Comparison of ENCODE assay signal across 15 cellular contexts in genomic region chr1:16015960-16016901, GRCh38. TPM values are rescaled to one million over a fixed set of nuclear protein-coding genes. Genes with fewer than 3 reads are reported as not detected.
A peak's percentile ranks its signal among the peaks of the same experiment; 100 is the strongest.
DNase-seq lines count a peak whose midpoint lies in the region; ATAC-seq and TF ChIP-seq lines count a peak whose summit lies in the region.
"Had no signal": no experiment of that assay in that cellular context is flagged by ENCODE, and none has a peak within 500 bp of the region (broad histone marks: within the 10 kb centered on the region; RNA-seq: fewer than 3 reads in every experiment).

No MANE protein-coding gene starts in this region.

- H3K79me2 ChIP-seq in PC-9 (ENCODE audit: low read depth) = no peaks in the 10 kb centered on the region

- H3K27me3 ChIP-seq in RWPE2 (ENCODE audit: insufficient read depth, poor library complexity, severe bottlenecking) (no peaks in the 10 kb centered on the region), heart left ventricle (peaks cover 0 to 5% (median 0%) of the 10 kb centered on the region in 9 donors), sigmoid colon (no peaks in the 10 kb centered on the region), PC-9 (ENCODE audit: insufficient read depth, low read depth) (no peaks in the 10 kb centered on the region)

- H3K27ac ChIP-seq in RWPE2 (ENCODE audit: poor library complexity, severe bottlenecking) (no peak overlapping the region), heart left ventricle (peak overlapping the region; percentile 88 to 99 (median 97)), sigmoid colon (peak overlapping the region; percentile 92 to 94 (median 94)), PC-9 (no peak overlapping the region)

- no TSS peak for BruUV-seq in PC-9 (replicated peaks; lab: Mats Ljungman, UMichigan)

- H3K9me3 ChIP-seq in RWPE2 (ENCODE audit: severe bottlenecking) (peaks cover 3% of the 10 kb centered on the region), heart left ventricle (no peaks in the 10 kb centered on the region), sigmoid colon (no peaks in the 10 kb centered on the region), PC-9 (ENCODE audit: insufficient read depth, low read depth) (no peaks in the 10 kb centered on the region)

- H3K4me1 ChIP-seq in RWPE2 (ENCODE audit: insufficient read depth, poor library complexity, severe bottlenecking) (peaks cover 6% of the 10 kb centered on the region), heart left ventricle (peaks cover 0 to 67% (median 38%) of the 10 kb centered on the region in 12 donors), sigmoid colon (peaks cover 3 to 85% (median 74%) of the 10 kb centered on the region in 4 donors), PC-9 (replicated peaks; ENCODE audit: insufficient read depth) (peaks cover 5% of the 10 kb centered on the region; the same call in 1 of the 2 replicates)

- no peak overlapping the region for H2AFZ ChIP-seq in PC-9

- POLR2A ChIA-PET in PC-9 (lab: Charles Lee; ENCODE audit: unreplicated experiment) = no interaction called here

- peaks cover 10% of the 10 kb centered on the region; the same call in 1 of the 2 replicates for H3F3A ChIP-seq in PC-9 (ENCODE audit: insufficient read depth, low read depth)

- H3K36me3 ChIP-seq in RWPE2 (ENCODE audit: low read depth) = no peaks in the 10 kb centered on the region
- H3K36me3 ChIP-seq in heart left ventricle = peaks cover 0 to 10% (median 0%) of the 10 kb centered on the region in 9 donors
- no peaks in the 10 kb centered on the region for H3K36me3 ChIP-seq in sigmoid colon
- no peaks in the 10 kb centered on the region for H3K36me3 ChIP-seq in PC-9 (ENCODE audit: low read depth)

- ATAC-seq in RWPE2 (ENCODE audit: low read depth) (peak; percentile 13; the same call in 1 of the 3 replicates), heart left ventricle (peak in 1 of 4 donors; percentile 2), GM21447 (IDR thresholded peaks at IDR 0.05; ENCODE audit: unreplicated experiment) (no peak)
- ATAC-seq: natural killer cell treated with Interleukin-12 subunit alpha and Interleukin-12 subunit beta and Interleukin-15 and Interleukin-18, amount 100 ng/mL, for 72 hours had no signal

- no peaks in the 10 kb centered on the region for H4K20me1 ChIP-seq in PC-9 (ENCODE audit: insufficient read depth)

- no peak overlapping the region for H3K4me2 ChIP-seq in PC-9

- intact Hi-C loops in heart left ventricle (cut with DNase I) = no loop called here
- intact Hi-C loops in sigmoid colon (cut with DNase I) = no loop called here
- intact Hi-C loops in PC-9 (cut with micrococcal nuclease; ENCODE audit: unreplicated experiment) = no loop called here

- TF ChIP-seq CTCF in AG10803 (conservative IDR thresholded peaks at IDR 0.05; ENCODE audit: low read length) (no peak), RWPE2 (IDR thresholded peaks at IDR 0.05; ENCODE audit: poor library complexity, severe bottlenecking) (no peak), heart left ventricle (IDR thresholded peaks at IDR 0.05) (no peak), sigmoid colon (IDR thresholded peaks at IDR 0.05) (no peak), PC-9 (conservative IDR thresholded peaks at IDR 0.05) (no peak)

- TF ChIP-seq POLR2A in heart left ventricle (IDR thresholded peaks at IDR 0.05) (peak in 1 of 2 donors; percentile 31), sigmoid colon (IDR thresholded peaks at IDR 0.05) (no peak)

- CTCF ChIA-PET in PC-9 (lab: Charles Lee) = interaction anchor here (0.7 kb wide), 1 partner anchor 32 kb away, joined by 3 read pairs; no protein-coding TSS in a partner anchor

- H3K9me2 ChIP-seq in PC-9 (ENCODE audit: insufficient read depth) = no peaks in the 10 kb centered on the region

- DNase-seq in AG10803 (ENCODE audit: low read depth) = no peak
- DNase-seq in RWPE2 (ENCODE audit: low spot score) = no peak
- DNase-seq in heart left ventricle = peak in 4 of 5 donors; percentile 45 to 76 (median 61)
- DNase-seq in sigmoid colon = peak; percentile 93
- DNase-seq in PC-9 = no peak
- no peak for DNase-seq in SIG-M5 treated with dmso at 0.1 percent for 504 hours (lab: John Stamatoyannopoulos, UW; ENCODE audit: unreplicated experiment)
- no peak for DNase-seq in GDM1 (lab: John Stamatoyannopoulos, UW)
- DNase-seq: activated T-cell treated with anti-CD3 and anti-CD28 coated beads, Interleukin-2, amount 50 U/mL, for 1 hour; DMS153; foreskin melanocyte; MM.1S had no signal

- TF ChIP-seq EP300 in sigmoid colon (IDR thresholded peaks at IDR 0.05) = peak; percentile 66 to 96 (median 89)

- 42 to 58% (median 52%) methylated on average over 21 to 23 of the region's 23 CpGs for WGBS in heart left ventricle, 4 donors
- WGBS in sigmoid colon, 2 donors = 74 to 82% methylated on average over 23 of the region's 23 CpGs

- peak overlapping the region; percentile 66 for H3K4me3 ChIP-seq in AG10803 (ENCODE audit: low read length)
- no peak overlapping the region for H3K4me3 ChIP-seq in RWPE2 (ENCODE audit: severe bottlenecking)
- H3K4me3 ChIP-seq in heart left ventricle = peak overlapping the region; percentile 27 to 81 (median 66)
- H3K4me3 ChIP-seq in sigmoid colon = peak overlapping the region; percentile 40 to 63 (median 56)
- H3K4me3 ChIP-seq in PC-9 = no peak overlapping the region
- H3K4me3 ChIP-seq: skin epidermis had no signal

RNA-seq across cellular contexts. Expression of gene HSPB7, which starts 1.6 kb away (rescaled TPM):
- total RNA-seq in heart left ventricle (over 10,000 TPM in 1 of 9 donors, 1,000 to 10,000 TPM in 8; 2,598 to 10,910 (median 4,655) TPM), sigmoid colon (100 to 1,000 TPM in 2 of 4 donors, 10 to 100 TPM in 2; 44.4 to 224 (median 86.3) TPM), PC-9 (2021) (not detected in 2 replicates)
- polyA plus RNA-seq in heart left ventricle (1,000 to 10,000 TPM; 7,048 to 8,299 TPM), sigmoid colon (10 to 100 TPM in 1 of 3 donors, 1 to 10 TPM in 2; 6.7 to 22.7 (median 7.2) TPM)
- total RNA-seq: natural killer cell treated with Interleukin-12 subunit alpha and Interleukin-12 subunit beta and Interleukin-15 and Interleukin-18, amount 100 ng/mL, for 72 hours had no signal

RNA-seq across cellular contexts. Expression of gene CLCNKA, which starts 5.6 kb away (rescaled TPM):
- 1 to 10 TPM in 1 of 9 donors, under 1 TPM in 6, not detected in 2; 0.25 to 1.1 (median 0.53) TPM for total RNA-seq in heart left ventricle
- under 1 TPM; 0.25 to 0.95 TPM for polyA plus RNA-seq in heart left ventricle
- 1 to 10 TPM in 1 of 4 donors, not detected in 3; 1.1 TPM for total RNA-seq in sigmoid colon
- under 1 TPM in 1 of 3 donors, not detected in 2; 0.13 TPM for polyA plus RNA-seq in sigmoid colon
- 1.0 and 1.1 TPM in 2 replicates for total RNA-seq in PC-9 (2021)
- polyA plus RNA-seq: AG04450 had no signal

RNA-seq across cellular contexts. Expression of gene SRARP, which starts 12.2 kb away (rescaled TPM):
- total RNA-seq in heart left ventricle = 1 to 10 TPM in 1 of 9 donors, under 1 TPM in 7, not detected in 1; 0.08 to 1.7 (median 0.21) TPM
- 1 to 10 TPM in 1 of 2 donors, under 1 TPM in 1; 0.32 to 1.1 TPM for polyA plus RNA-seq in heart left ventricle
- not detected for total RNA-seq in sigmoid colon
- under 1 TPM in 1 of 3 donors, not detected in 2; under 0.01 TPM for polyA plus RNA-seq in sigmoid colon
- total RNA-seq in PC-9 (2021) = not detected in 2 replicates
- total RNA-seq: natural killer cell treated with Interleukin-12 subunit alpha and Interleukin-12 subunit beta and Interleukin-15 and Interleukin-18, amount 100 ng/mL, for 72 hours had no signal
- polyA plus RNA-seq: AG04450 had no signal

RNA-seq across cellular contexts. Expression of gene CLCNKB, which starts 27.4 kb away (rescaled TPM):
- 1 to 10 TPM in 8 of 9 donors, under 1 TPM in 1; 0.51 to 2.7 (median 1.8) TPM for total RNA-seq in heart left ventricle
- polyA plus RNA-seq in heart left ventricle = 1 to 10 TPM in 1 of 2 donors, under 1 TPM in 1; 0.50 to 1.5 TPM
- under 1 TPM in 3 of 4 donors, not detected in 1; 0.28 to 0.71 (median 0.33) TPM for total RNA-seq in sigmoid colon
- polyA plus RNA-seq in sigmoid colon = under 1 TPM in 1 of 3 donors, not detected in 2; 0.04 TPM
- 1.1 and 1.9 TPM in 2 replicates for total RNA-seq in PC-9 (2021)
- total RNA-seq: natural killer cell treated with Interleukin-12 subunit alpha and Interleukin-12 subunit beta and Interleukin-15 and Interleukin-18, amount 100 ng/mL, for 72 hours had no signal

RNA-seq across cellular contexts. Expression of gene ZBTB17, which starts 40.3 kb away (rescaled TPM):
- total RNA-seq in heart left ventricle (10 to 100 TPM; 14.5 to 29.2 (median 20.7) TPM), sigmoid colon (10 to 100 TPM; 22.1 to 38.5 (median 26.5) TPM), PC-9 (2021) (17.4 and 24.2 TPM in 2 replicates)
- polyA plus RNA-seq in heart left ventricle (10 to 100 TPM; 26.5 to 28.2 TPM), sigmoid colon (10 to 100 TPM; 17.4 to 38.7 (median 18.3) TPM)

Comparison
In these comparisons a context has a peak if more than half of its experiments do, and no peak if none do; other contexts are left out.
1. DNase-seq: peak in heart left ventricle (4 of 5) and sigmoid colon (single experiment); none in AG10803 (single experiment), RWPE2 (single experiment), PC-9 (0 of 2), SIG-M5 treated with dmso at 0.1 percent for 504 hours (single experiment) and GDM1 (single experiment).
2. H3K4me3 ChIP-seq: peak in AG10803 (single experiment), heart left ventricle (12 of 12) and sigmoid colon (4 of 4); none in RWPE2 (single experiment) and PC-9 (single experiment).
3. H3K27ac ChIP-seq: peak in heart left ventricle (12 of 12) and sigmoid colon (4 of 4); none in RWPE2 (single experiment) and PC-9 (single experiment).
4. RNA of gene HSPB7, which starts 1.6 kb away (total RNA-seq): 2,598 to 10,910 TPM in heart left ventricle and 44.4 to 224 TPM in sigmoid colon; not detected in PC-9; every median in the first group is over 10 times any median in the second.